1 cellular context compared by ENCODE assay signal in genomic region chr4:138112389-138112788, GRCh38.
TF ChIP-seq lines count a peak whose summit lies in the region.

No MANE protein-coding gene starts in this region.

TF ChIP-seq in WTC11, 78 proteins besides CTCF, POLR2A, EP300 and RAD21 (continued from another document):
- TF ChIP-seq PREB (CRISPR knock-in tag; IDR thresholded peaks at IDR 0.05; ENCODE audit: borderline replicate concordance) (no peak), MAX (CRISPR knock-in tag; IDR thresholded peaks at IDR 0.05) (no peak), OVOL2 (CRISPR knock-in tag; IDR thresholded peaks at IDR 0.05; ENCODE audit: borderline replicate concordance) (no peak), AFF4 (CRISPR knock-in tag; IDR thresholded peaks at IDR 0.05; ENCODE audit: borderline replicate concordance) (no peak)
